Comparison of ENCODE assay signal across 7 cellular contexts in genomic region chr15:89400121-89400996, GRCh38.
DNase-seq lines count a peak whose midpoint lies in the region; ATAC-seq lines count a peak whose summit lies in the region.

No MANE protein-coding gene starts in this region.

- peaks cover 20% of the 10 kb centered on the region for H3K4me1 Mint-ChIP-seq in T-helper 1 cell treated with Interleukin-12 subunit alpha and Interleukin-12 subunit beta and Interleukin-4 antibody, amounts not matched to agents 30 μg/mL and 1 μg/mL, for 36 hours (ENCODE audit: low read depth)

- H3K4me3 Mint-ChIP-seq in T-helper 1 cell treated with Interleukin-12 subunit alpha and Interleukin-12 subunit beta and Interleukin-4 antibody, amounts not matched to agents 30 μg/mL and 1 μg/mL, for 36 hours: peak overlapping the region; percentile 73

- no peaks in the 10 kb centered on the region for H3K9me3 Mint-ChIP-seq in T-helper 1 cell treated with Interleukin-12 subunit alpha and Interleukin-12 subunit beta and Interleukin-4 antibody, amounts not matched to agents 30 μg/mL and 1 μg/mL, for 36 hours

- DNase-seq in myocyte (ENCODE audit: low read depth) (peak; percentile 49), NCI-H2081 (lab: John Stamatoyannopoulos, UW) (no peak), globus pallidus (ENCODE audit: low spot score) (no peak)
- no peak for DNase-seq in stimulated activated CD4-positive, alpha-beta T cell treated with anti-CD3 and anti-CD28 coated beads, Interleukin-2, amount 100 ng/mL, for 24 hours

- no peak overlapping the region for H3K27ac Mint-ChIP-seq in T-helper 1 cell treated with Interleukin-12 subunit alpha and Interleukin-12 subunit beta and Interleukin-4 antibody, amounts not matched to agents 30 μg/mL and 1 μg/mL, for 36 hours

- peaks cover 78% of the 10 kb centered on the region for H3K27me3 Mint-ChIP-seq in T-helper 1 cell treated with Interleukin-12 subunit alpha and Interleukin-12 subunit beta and Interleukin-4 antibody, amounts not matched to agents 30 μg/mL and 1 μg/mL, for 36 hours (ENCODE audit: low read depth)

- ATAC-seq in GM18909 (IDR thresholded peaks at IDR 0.05; ENCODE audit: poor library complexity, unreplicated experiment): peak; percentile 20
- peak; percentile 15 for ATAC-seq in HG02870 (IDR thresholded peaks at IDR 0.05; ENCODE audit: unreplicated experiment)

- H3K36me3 Mint-ChIP-seq in T-helper 1 cell treated with Interleukin-12 subunit alpha and Interleukin-12 subunit beta and Interleukin-4 antibody, amounts not matched to agents 30 μg/mL and 1 μg/mL, for 36 hours (ENCODE audit: low read depth): peaks cover 3% of the 10 kb centered on the region
